Comparison of ENCODE assay signal across 10 cellular contexts in the genomic region with DNA sequence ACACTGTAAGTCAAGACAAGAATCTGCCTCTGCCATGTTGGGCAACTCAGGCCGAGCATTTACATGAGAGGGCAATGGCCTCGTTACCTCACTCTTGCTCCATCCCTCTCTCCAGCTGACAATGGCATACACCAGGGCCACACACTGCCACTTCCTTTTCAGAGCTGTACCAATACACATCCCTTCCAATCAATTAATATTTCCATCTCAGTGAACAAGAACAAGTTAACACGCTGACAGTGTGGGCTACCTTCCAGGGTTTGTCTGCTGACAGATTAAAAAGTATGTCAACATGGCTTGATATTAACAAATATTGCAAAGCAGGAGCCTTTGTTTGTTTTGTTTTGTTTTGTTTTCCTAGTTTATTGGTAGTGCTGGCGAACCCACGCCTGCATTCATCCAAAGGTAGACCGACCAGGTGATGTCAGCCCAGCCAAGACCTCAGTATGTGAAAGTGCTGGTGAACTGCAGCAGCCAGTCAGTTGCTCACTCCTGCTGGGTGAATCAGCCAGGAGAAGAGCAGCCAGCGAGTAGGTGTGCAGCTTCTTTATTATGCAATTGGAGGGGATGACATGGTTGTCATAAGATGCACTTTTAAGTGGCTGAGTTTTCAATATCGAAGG.
A peak's percentile ranks its signal among the peaks of the same experiment; 100 is the strongest.
DNase-seq lines count a peak whose midpoint lies in the region; ATAC-seq and TF ChIP-seq lines count a peak whose summit lies in the region.
"Had no signal": no experiment of that assay in that cellular context is flagged by ENCODE, and none has a peak within 500 bp of the region (broad histone marks: within the 10 kb centered on the region; RNA-seq: fewer than 3 reads in every experiment).

No MANE protein-coding gene starts in this region.

- no peaks in the 10 kb centered on the region for H3K36me3 Mint-ChIP-seq in activated CD8-positive, alpha-beta T cell treated with anti-CD3 and anti-CD28 coated beads for 36 hours (ENCODE audit: low read depth)
- no peaks in the 10 kb centered on the region for H3K36me3 Mint-ChIP-seq in activated CD8-positive, alpha-beta T cell treated with anti-CD3 and anti-CD28 coated beads, Interleukin-2, amount 10 ng/mL, durations not matched to agents 7 days and 5 days (ENCODE audit: low read depth)

- POLR2A ChIA-PET in activated CD8-positive, alpha-beta T cell treated with anti-CD3 and anti-CD28 coated beads for 36 hours (lab: Charles Lee) = no interaction called here
- POLR2A ChIA-PET in activated CD8-positive, alpha-beta T cell treated with anti-CD3 and anti-CD28 coated beads, Interleukin-2, amount 10 ng/mL, durations not matched to agents 7 days and 5 days (lab: Charles Lee) = interaction anchor here (0.6 kb wide), 1 partner anchor 479 kb away, joined by 4 read pairs; no protein-coding TSS in a partner anchor

- peak; percentile 32 for ATAC-seq in activated CD8-positive, alpha-beta T cell treated with anti-CD3 and anti-CD28 coated beads for 36 hours
- no peak for ATAC-seq in activated CD8-positive, alpha-beta T cell treated with anti-CD3 and anti-CD28 coated beads, Interleukin-2, amount 10 ng/mL, durations not matched to agents 7 days and 5 days
- no peak for ATAC-seq in HG03108 (IDR thresholded peaks at IDR 0.05; ENCODE audit: unreplicated experiment)
- ATAC-seq: Panc1 had no signal

- intact Hi-C loops in activated CD8-positive, alpha-beta T cell treated with anti-CD3 and anti-CD28 coated beads for 36 hours (cut with micrococcal nuclease) = no loop called here

- no peak overlapping the region for H3K27ac Mint-ChIP-seq in activated CD8-positive, alpha-beta T cell treated with anti-CD3 and anti-CD28 coated beads for 36 hours
- H3K27ac Mint-ChIP-seq in activated CD8-positive, alpha-beta T cell treated with anti-CD3 and anti-CD28 coated beads, Interleukin-2, amount 10 ng/mL, durations not matched to agents 7 days and 5 days = no peak overlapping the region

- TF ChIP-seq CTCF in activated CD8-positive, alpha-beta T cell treated with anti-CD3 and anti-CD28 coated beads for 36 hours (IDR thresholded peaks at IDR 0.05) = no peak

- DNase-seq in activated CD8-positive, alpha-beta T cell treated with anti-CD3 and anti-CD28 coated beads for 36 hours = peak; percentile 34
- DNase-seq in activated CD8-positive, alpha-beta T cell treated with anti-CD3 and anti-CD28 coated beads, Interleukin-2, amount 10 ng/mL, durations not matched to agents 7 days and 5 days = no peak
- DNase-seq in NCI-H2196 treated with DMSO at 0.1 percent for 48 hours (lab: John Stamatoyannopoulos, UW; ENCODE audit: unreplicated experiment) (peak; percentile 73), cerebellar cortex (ENCODE audit: low spot score) (peak; percentile 54), NCI-H187 (lab: John Stamatoyannopoulos, UW) (no peak), medulla oblongata (ENCODE audit: extremely low spot score) (no peak)
- DNase-seq in stimulated activated CD4-positive, alpha-beta T cell treated with anti-CD3 and anti-CD28 coated beads, Interleukin-2, amount 100 ng/mL, for 24 hours = peak; percentile 34 to 53
- DNase-seq: GOT3 had no signal

- H3K9me3 Mint-ChIP-seq in activated CD8-positive, alpha-beta T cell treated with anti-CD3 and anti-CD28 coated beads for 36 hours = no peaks in the 10 kb centered on the region
- no peaks in the 10 kb centered on the region for H3K9me3 Mint-ChIP-seq in activated CD8-positive, alpha-beta T cell treated with anti-CD3 and anti-CD28 coated beads, Interleukin-2, amount 10 ng/mL, durations not matched to agents 7 days and 5 days (ENCODE audit: insufficient read depth)

- CTCF ChIA-PET in activated CD8-positive, alpha-beta T cell treated with anti-CD3 and anti-CD28 coated beads for 36 hours (lab: Charles Lee) = no interaction called here
- CTCF ChIA-PET in activated CD8-positive, alpha-beta T cell treated with anti-CD3 and anti-CD28 coated beads, Interleukin-2, amount 10 ng/mL, durations not matched to agents 7 days and 5 days (lab: Charles Lee) = no interaction called here

- H3K4me3 Mint-ChIP-seq in activated CD8-positive, alpha-beta T cell treated with anti-CD3 and anti-CD28 coated beads for 36 hours = no peak overlapping the region
- no peak overlapping the region for H3K4me3 Mint-ChIP-seq in activated CD8-positive, alpha-beta T cell treated with anti-CD3 and anti-CD28 coated beads, Interleukin-2, amount 10 ng/mL, durations not matched to agents 7 days and 5 days

- H3K4me1 Mint-ChIP-seq in activated CD8-positive, alpha-beta T cell treated with anti-CD3 and anti-CD28 coated beads for 36 hours (ENCODE audit: low read depth) = peaks cover 17% of the 10 kb centered on the region
- peaks cover 2% of the 10 kb centered on the region for H3K4me1 Mint-ChIP-seq in activated CD8-positive, alpha-beta T cell treated with anti-CD3 and anti-CD28 coated beads, Interleukin-2, amount 10 ng/mL, durations not matched to agents 7 days and 5 days (ENCODE audit: low read depth)

- H3K27me3 Mint-ChIP-seq in activated CD8-positive, alpha-beta T cell treated with anti-CD3 and anti-CD28 coated beads for 36 hours = no peaks in the 10 kb centered on the region
- peaks cover 3% of the 10 kb centered on the region for H3K27me3 Mint-ChIP-seq in activated CD8-positive, alpha-beta T cell treated with anti-CD3 and anti-CD28 coated beads, Interleukin-2, amount 10 ng/mL, durations not matched to agents 7 days and 5 days (ENCODE audit: low read depth)

Comparison
In these comparisons a context has a peak if more than half of its experiments do, and no peak if none do; other contexts are left out.
1. DNase-seq: peak in activated CD8-positive, alpha-beta T cell treated with anti-CD3 and anti-CD28 coated beads for 36 hours (single experiment), NCI-H2196 treated with DMSO at 0.1 percent for 48 hours (single experiment), cerebellar cortex (single experiment) and stimulated activated CD4-positive, alpha-beta T cell treated with anti-CD3 and anti-CD28 coated beads, Interleukin-2, amount 100 ng/mL, for 24 hours (2 of 2); none in activated CD8-positive, alpha-beta T cell treated with anti-CD3 and anti-CD28 coated beads, Interleukin-2, amount 10 ng/mL, durations not matched to agents 7 days and 5 days (single experiment), NCI-H187 (0 of 2) and medulla oblongata (single experiment).